In the genomic region with DNA sequence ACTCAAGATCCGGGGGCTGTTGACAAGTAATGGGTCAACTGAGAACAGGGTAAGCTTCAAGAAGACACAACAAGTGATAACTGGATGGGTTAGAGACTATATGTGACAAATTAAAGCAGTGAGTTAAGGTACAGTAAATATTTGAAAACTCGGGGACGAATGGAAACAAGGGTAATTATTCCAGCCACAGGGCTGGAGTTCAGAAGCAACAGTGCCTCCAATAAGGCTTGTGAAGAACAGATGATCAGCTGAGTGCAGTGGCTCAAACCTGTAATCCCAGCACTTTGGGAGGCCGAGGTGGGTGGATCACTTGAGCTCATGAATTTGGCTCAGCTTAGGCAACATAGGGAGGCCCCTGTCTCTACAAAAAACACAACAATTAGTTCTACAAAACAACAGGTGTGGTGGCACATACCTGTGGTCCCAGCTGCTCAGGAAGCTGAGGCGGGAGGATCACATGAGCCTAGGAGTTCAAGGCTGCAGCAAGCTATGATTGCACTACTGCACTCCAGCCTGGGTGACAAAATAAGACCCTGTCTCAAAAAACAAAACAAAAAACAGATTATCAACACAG, we compare ENCODE assay signal across 29 cellular contexts.
"Had no signal": no experiment of that assay in that cellular context is flagged by ENCODE, and none has a peak within 500 bp of the region (broad histone marks: within the 10 kb centered on the region; RNA-seq: fewer than 3 reads in every experiment).

No MANE protein-coding gene starts in this region.

- H3K27me3 ChIP-seq: adrenal gland, body of pancreas, colonic mucosa, hepatocyte, uterus had no signal

- H3K36me3 ChIP-seq: adrenal gland, colonic mucosa, thoracic aorta, uterus, WERI-Rb-1 had no signal

- H3K27ac ChIP-seq: adrenal gland, body of pancreas, colonic mucosa, hepatocyte, skin epidermis, thoracic aorta, uterus, WERI-Rb-1 had no signal

- H3K4me2 ChIP-seq: hepatocyte had no signal

- FAIRE-seq: endometrium, frontal cortex, keratinocyte had no signal

- H2AFZ ChIP-seq: hepatocyte had no signal

- DNase-seq: activated CD4-positive, alpha-beta memory T cell treated with anti-CD3 and anti-CD28 coated beads, Interleukin-2, amount 10 ng/mL, durations not matched to agents 7 days and 5 days; activated CD4-positive, alpha-beta T cell treated with anti-CD3 and anti-CD28 coated beads, Interleukin-2, amount 10 ng/mL, durations not matched to agents 24 days and 14 days; activated CD8-positive, alpha-beta memory T cell treated with anti-CD3 and anti-CD28 coated beads, Interleukin-2, amount 50 U/mL, for 48 hours; activated naive CD4-positive, alpha-beta T cell; activated naive CD8-positive, alpha-beta T cell treated with anti-CD3 and anti-CD28 coated beads for 36 hours; activated T-cell treated with anti-CD3 and anti-CD28 coated beads, Interleukin-2, amount 50 U/mL, for 4 hours; adrenal gland; aorta; body of pancreas; cerebellar nuclear complex; colonic mucosa; effector CD8-positive, alpha-beta T cell; left cardiac atrium; left ventricle myocardium superior; mucosa of descending colon; stimulated activated CD4-positive, alpha-beta T cell treated with anti-CD3 and anti-CD28 coated beads, Interleukin-12 subunit alpha, Interleukin-12 subunit beta, amount 100 ng/mL, for 4 hours; stimulated activated CD4-positive, alpha-beta T cell treated with anti-CD3 and anti-CD28 coated beads, Interleukin-4, amount 100 ng/mL, for 1 hour; T1000; uterus; WERI-Rb-1 had no signal

- H3K4me1 ChIP-seq: adrenal gland, colonic mucosa, uterus had no signal

- H3K4me3 ChIP-seq: adrenal gland, body of pancreas, colonic mucosa, hepatocyte, mucosa of descending colon, skin epidermis, thoracic aorta, uterus had no signal

- H3K9me3 ChIP-seq: adrenal gland, body of pancreas, colonic mucosa, mucosa of descending colon, thoracic aorta, uterus had no signal

- H3K79me2 ChIP-seq: hepatocyte had no signal

- ATAC-seq: activated CD4-positive, CD25-positive, alpha-beta regulatory T cell treated with anti-CD3 and anti-CD28 coated beads, Interleukin-2, amount 50 U/mL, for 24 hours; activated T-cell treated with anti-CD3 and anti-CD28 coated beads, Interleukin-2, amount 50 U/mL, for 4 hours; body of pancreas; left cardiac atrium; left ventricle myocardium superior; mucosa of descending colon; natural killer cell treated with Interleukin-12 subunit alpha and Interleukin-12 subunit beta and Interleukin-15 and Interleukin-18, amount 100 ng/mL, for 72 hours; sciatic nerve had no signal
